22 cellular contexts compared by ENCODE assay signal in genomic region chr5:2022436-2022835, GRCh38.
"Had no signal": no experiment of that assay in that cellular context is flagged by ENCODE, and none has a peak within 500 bp of the region (broad histone marks: within the 10 kb centered on the region; RNA-seq: fewer than 3 reads in every experiment).

No MANE protein-coding gene starts in this region.

- DNase-seq: activated CD4-positive, alpha-beta memory T cell treated with anti-CD3 and anti-CD28 coated beads for 36 hours; activated CD4-positive, alpha-beta T cell treated with anti-CD3 and anti-CD28 coated beads for 36 hours; activated CD4-positive, alpha-beta T cell treated with anti-CD3 and anti-CD28 coated beads, Interleukin-2, amount 10 ng/mL, durations not matched to agents 24 days and 14 days; activated CD4-positive, CD25-positive, alpha-beta regulatory T cell; activated CD4-positive, CD25-positive, alpha-beta regulatory T cell treated with anti-CD3 and anti-CD28 coated beads, Interleukin-2, amount 50 U/mL, for 72 hours; activated CD8-positive, alpha-beta T cell treated with anti-CD3 and anti-CD28 coated beads, Interleukin-2, amount 10 ng/mL, durations not matched to agents 7 days and 5 days; activated effector memory CD4-positive, alpha-beta T cell treated with Interleukin-2 at 50 U/mL for 16 hours; activated gamma-delta T cell treated with Interleukin-2 at 50 U/mL for 16 hours; activated naive CD4-positive, alpha-beta T cell treated with anti-CD3 and anti-CD28 coated beads, Interleukin-2, amount 50 U/mL, for 16 hours; activated naive CD4-positive, alpha-beta T cell treated with Interleukin-2 at 50 U/mL for 16 hours; activated T-cell treated with anti-CD3 and anti-CD28 coated beads, Interleukin-2, amount 50 U/mL, for 4 hours; amniotic stem cell; anterior cingulate cortex; brain microvascular endothelial cell; caudate nucleus; cortex of kidney; dermis blood vessel endothelial cell; effector CD8-positive, alpha-beta T cell; T-helper 1 cell; T-helper 17 cell; T1000 had no signal

- H3K36me3 ChIP-seq: brain microvascular endothelial cell had no signal

- H3K27ac ChIP-seq: brain microvascular endothelial cell had no signal

- ATAC-seq: activated CD4-positive, alpha-beta T cell treated with anti-CD3 and anti-CD28 coated beads for 36 hours; activated CD8-positive, alpha-beta T cell treated with anti-CD3 and anti-CD28 coated beads, Interleukin-2, amount 10 ng/mL, durations not matched to agents 7 days and 5 days; activated T-cell treated with anti-CD3 and anti-CD28 coated beads, Interleukin-2, amount 50 U/mL, for 4 hours; activated T-helper 17 cell treated with anti-CD3 and anti-CD28 coated beads, Interleukin-2, amount 50 U/mL, for 72 hours; T-helper 17 cell had no signal

- H3K27me3 ChIP-seq: brain microvascular endothelial cell had no signal
